17 cellular contexts compared by ENCODE assay signal in the genomic region with DNA sequence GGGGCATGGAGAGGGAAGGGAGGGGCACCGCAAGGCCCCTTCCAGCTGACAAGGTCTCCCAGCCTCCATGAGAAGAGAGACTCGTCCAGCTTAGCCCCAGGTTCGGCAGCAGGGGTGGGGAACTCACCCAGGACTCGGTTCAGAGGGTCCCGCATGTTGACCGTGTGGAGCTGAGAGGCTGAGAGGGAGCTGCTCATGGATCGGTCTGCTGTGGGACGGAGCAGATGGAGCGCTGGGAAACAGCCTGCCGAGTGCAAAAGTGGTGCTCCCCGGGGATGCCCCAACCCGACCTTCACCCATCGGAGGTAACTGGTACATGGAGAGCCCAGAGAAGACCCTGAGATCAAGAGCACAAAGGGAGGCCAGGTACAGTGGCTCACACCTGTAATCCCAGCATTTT. TPM values are rescaled to one million over a fixed set of nuclear protein-coding genes. Genes with fewer than 3 reads are reported as not detected.
"Had no signal": no experiment of that assay in that cellular context is flagged by ENCODE, and none has a peak within 500 bp of the region (broad histone marks: within the 10 kb centered on the region; RNA-seq: fewer than 3 reads in every experiment).

No MANE protein-coding gene starts in this region.

- H3K27ac Mint-ChIP-seq: activated CD4-positive, alpha-beta T cell treated with anti-CD3 and anti-CD28 coated beads, Interleukin-2, amount 10 ng/mL, durations not matched to agents 24 days and 14 days; activated T-helper 1 cell treated with anti-CD3 and anti-CD28 coated beads, Interleukin-12 subunit alpha, Interleukin-12 subunit beta, Interleukin-2, Interleukin-4 antibody, amounts not matched to agents 30 ng/mL and 10 ng/mL and 1 ng/mL, durations not matched to agents 14 hours and 24 hours and 36 hours; T-cell had no signal

- H3K4me3 ChIP-seq: coronary artery, lung had no signal

- H3K4me3 Mint-ChIP-seq: activated CD4-positive, alpha-beta T cell treated with anti-CD3 and anti-CD28 coated beads, Interleukin-2, amount 10 ng/mL, durations not matched to agents 24 days and 14 days; activated T-helper 1 cell treated with anti-CD3 and anti-CD28 coated beads, Interleukin-12 subunit alpha, Interleukin-12 subunit beta, Interleukin-2, Interleukin-4 antibody, amounts not matched to agents 30 ng/mL and 10 ng/mL and 1 ng/mL, durations not matched to agents 14 hours and 24 hours and 36 hours; naive thymus-derived CD8-positive, alpha-beta T cell; T-cell had no signal

- DNase-seq: activated CD4-positive, alpha-beta T cell treated with anti-CD3 and anti-CD28 coated beads, Interleukin-2, amount 10 ng/mL, durations not matched to agents 24 days and 14 days; activated naive CD4-positive, alpha-beta T cell; central memory CD4-positive, alpha-beta T cell; effector CD4-positive, alpha-beta T cell; left cardiac atrium; stimulated activated CD4-positive, alpha-beta T cell treated with anti-CD3 and anti-CD28 coated beads, Interleukin-1b, Interleukin-23, amount 100 ng/mL, for 48 hours; stimulated activated naive CD4-positive, alpha-beta T cell; substantia nigra; T-cell; trophoblast cell had no signal

- H3K27ac ChIP-seq: VCaP had no signal

- ATAC-seq: left cardiac atrium; naive thymus-derived CD8-positive, alpha-beta T cell; right cardiac atrium; T-cell had no signal

- H3K9me3 Mint-ChIP-seq: activated CD4-positive, alpha-beta T cell treated with anti-CD3 and anti-CD28 coated beads, Interleukin-2, amount 10 ng/mL, durations not matched to agents 24 days and 14 days; activated T-helper 1 cell treated with anti-CD3 and anti-CD28 coated beads, Interleukin-12 subunit alpha, Interleukin-12 subunit beta, Interleukin-2, Interleukin-4 antibody, amounts not matched to agents 30 ng/mL and 10 ng/mL and 1 ng/mL, durations not matched to agents 14 hours and 24 hours and 36 hours; naive thymus-derived CD8-positive, alpha-beta T cell; T-cell had no signal

- H3K27me3 Mint-ChIP-seq: activated CD4-positive, alpha-beta T cell treated with anti-CD3 and anti-CD28 coated beads, Interleukin-2, amount 10 ng/mL, durations not matched to agents 24 days and 14 days; naive thymus-derived CD8-positive, alpha-beta T cell; T-cell had no signal

RNA-seq across cellular contexts. Expression of a gene that starts 4.9 kb away (rescaled TPM):
- total RNA-seq: activated CD4-positive, alpha-beta T cell treated with anti-CD3 and anti-CD28 coated beads, Interleukin-2, amount 10 ng/mL, durations not matched to agents 24 days and 14 days; activated T-helper 1 cell treated with anti-CD3 and anti-CD28 coated beads, Interleukin-12 subunit alpha, Interleukin-12 subunit beta, Interleukin-2, Interleukin-4 antibody, amounts not matched to agents 30 ng/mL and 10 ng/mL and 1 ng/mL, durations not matched to agents 14 hours and 24 hours and 36 hours; mononuclear cell; naive thymus-derived CD8-positive, alpha-beta T cell; T-cell had no signal

RNA-seq across cellular contexts. Expression of a gene that starts 57.3 kb away (rescaled TPM):
- total RNA-seq: naive thymus-derived CD8-positive, alpha-beta T cell had no signal
